In the genomic region with DNA sequence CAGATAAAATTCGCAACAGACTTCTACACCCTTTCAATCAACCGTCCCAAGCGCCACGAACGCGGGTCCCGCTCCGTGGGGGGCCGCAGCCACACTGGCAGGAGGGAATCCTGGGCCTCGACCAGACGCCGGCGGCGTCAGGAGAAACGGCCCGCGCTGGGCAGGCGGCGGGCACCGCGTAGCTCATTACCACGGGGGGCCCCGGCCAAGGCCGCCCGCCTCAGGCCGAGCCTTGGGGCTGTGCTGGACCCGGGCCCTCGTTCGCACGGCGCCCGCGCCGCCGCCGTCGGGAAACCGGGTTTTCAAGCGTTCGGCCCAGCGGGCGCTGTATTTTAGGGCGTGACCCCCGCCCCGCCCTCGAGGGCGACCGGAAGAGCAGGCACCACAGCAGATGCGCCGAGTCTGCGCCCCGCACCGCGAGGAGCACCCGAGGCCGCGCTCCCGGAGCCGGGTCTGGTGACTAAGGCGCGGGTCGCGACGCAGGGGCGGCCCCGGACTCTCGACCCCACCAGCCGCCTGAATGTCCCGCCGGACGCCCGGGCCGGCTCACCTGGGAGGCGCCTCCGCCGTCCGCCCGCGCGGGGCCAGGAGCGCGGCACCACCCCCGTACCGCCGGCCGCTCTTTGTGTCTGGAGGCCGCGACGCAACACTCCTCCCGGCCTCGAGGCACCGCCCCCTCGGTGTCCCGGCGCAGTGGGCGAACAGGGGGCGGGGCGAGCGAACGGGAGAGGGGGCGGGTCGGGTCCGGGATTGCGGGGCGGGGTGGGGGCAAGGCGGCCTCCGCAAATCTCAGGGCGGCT, we compare ENCODE assay signal across 1 cellular context.
A peak's percentile ranks its signal among the peaks of the same experiment; 100 is the strongest.
TF ChIP-seq lines count a peak whose summit lies in the region.

A gene (minus strand): TSS at position 627 of the 800 bp plus-strand sequence. CDS start 58,944 bp downstream, outside the sequence.

TF ChIP-seq in HepG2, 621 proteins besides CTCF, POLR2A, EP300 and RAD21 (continued from another document and continues in another):
- TF ChIP-seq, protein P1, sequence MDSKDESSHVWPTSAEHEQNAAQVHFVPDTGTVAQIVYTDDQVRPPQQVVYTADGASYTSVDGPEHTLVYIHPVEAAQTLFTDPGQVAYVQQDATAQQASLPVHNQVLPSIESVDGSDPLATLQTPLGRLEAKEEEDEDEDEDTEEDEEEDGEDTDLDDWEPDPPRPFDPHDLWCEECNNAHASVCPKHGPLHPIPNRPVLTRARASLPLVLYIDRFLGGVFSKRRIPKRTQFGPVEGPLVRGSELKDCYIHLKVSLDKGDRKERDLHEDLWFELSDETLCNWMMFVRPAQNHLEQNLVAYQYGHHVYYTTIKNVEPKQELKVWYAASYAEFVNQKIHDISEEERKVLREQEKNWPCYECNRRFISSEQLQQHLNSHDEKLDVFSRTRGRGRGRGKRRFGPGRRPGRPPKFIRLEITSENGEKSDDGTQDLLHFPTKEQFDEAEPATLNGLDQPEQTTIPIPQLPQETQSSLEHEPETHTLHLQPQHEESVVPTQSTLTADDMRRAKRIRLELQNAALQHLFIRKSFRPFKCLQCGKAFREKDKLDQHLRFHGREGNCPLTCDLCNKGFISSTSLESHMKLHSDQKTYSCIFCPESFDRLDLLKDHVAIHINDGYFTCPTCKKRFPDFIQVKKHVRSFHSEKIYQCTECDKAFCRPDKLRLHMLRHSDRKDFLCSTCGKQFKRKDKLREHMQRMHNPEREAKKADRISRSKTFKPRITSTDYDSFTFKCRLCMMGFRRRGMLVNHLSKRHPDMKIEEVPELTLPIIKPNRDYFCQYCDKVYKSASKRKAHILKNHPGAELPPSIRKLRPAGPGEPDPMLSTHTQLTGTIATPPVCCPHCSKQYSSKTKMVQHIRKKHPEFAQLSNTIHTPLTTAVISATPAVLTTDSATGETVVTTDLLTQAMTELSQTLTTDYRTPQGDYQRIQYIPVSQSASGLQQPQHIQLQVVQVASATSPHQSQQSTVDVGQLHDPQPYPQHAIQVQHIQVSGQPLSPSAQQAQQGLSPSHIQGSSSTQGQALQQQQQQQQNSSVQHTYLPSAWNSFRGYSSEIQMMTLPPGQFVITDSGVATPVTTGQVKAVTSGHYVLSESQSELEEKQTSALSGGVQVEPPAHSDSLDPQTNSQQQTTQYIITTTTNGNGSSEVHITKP (CRISPR knock-in tag; IDR thresholded peaks at IDR 0.05; ENCODE audit: low read depth), result 0 out of 2 replicates have a peak, but pooled peaks have one; percentile 4
- TF ChIP-seq AGO1 (IDR thresholded peaks at IDR 0.05; ENCODE audit: low read depth, low read length, poor library complexity, severe bottlenecking), result peak; percentile 71
- no peak for TF ChIP-seq ZC3H13 (CRISPR knock-in tag; IDR thresholded peaks at IDR 0.05)
- TF ChIP-seq ZNF274 (CRISPR knock-in tag; IDR thresholded peaks at IDR 0.05), result peak; percentile 84
- TF ChIP-seq, protein P2, sequence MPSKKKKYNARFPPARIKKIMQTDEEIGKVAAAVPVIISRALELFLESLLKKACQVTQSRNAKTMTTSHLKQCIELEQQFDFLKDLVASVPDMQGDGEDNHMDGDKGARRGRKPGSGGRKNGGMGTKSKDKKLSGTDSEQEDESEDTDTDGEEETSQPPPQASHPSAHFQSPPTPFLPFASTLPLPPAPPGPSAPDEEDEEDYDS (CRISPR knock-in tag; IDR thresholded peaks at IDR 0.05), result peak; percentile 78
- peak; percentile 22; the same call in 1 of the 2 replicates for TF ChIP-seq ZNF792 (CRISPR knock-in tag; IDR thresholded peaks at IDR 0.05)
- TF ChIP-seq ZNF577 (CRISPR knock-in tag; IDR thresholded peaks at IDR 0.05; ENCODE audit: borderline replicate concordance, low read depth), result no peak
- TF ChIP-seq ZNF121 (CRISPR knock-in tag; IDR thresholded peaks at IDR 0.05), result peak; percentile 79
- peak; percentile 94; the same call in 1 of the 2 replicates for TF ChIP-seq DMAP1 (CRISPR knock-in tag; IDR thresholded peaks at IDR 0.05)
- peak; percentile 67 for TF ChIP-seq SPEN (CRISPR knock-in tag; IDR thresholded peaks at IDR 0.05; ENCODE audit: low read depth)
- TF ChIP-seq SALL2 (CRISPR knock-in tag; IDR thresholded peaks at IDR 0.05), result peak; percentile 95
- peak; percentile 81; the same call in 1 of the 2 replicates for TF ChIP-seq MXD4 (CRISPR knock-in tag; IDR thresholded peaks at IDR 0.05)
- TF ChIP-seq, protein P3, sequence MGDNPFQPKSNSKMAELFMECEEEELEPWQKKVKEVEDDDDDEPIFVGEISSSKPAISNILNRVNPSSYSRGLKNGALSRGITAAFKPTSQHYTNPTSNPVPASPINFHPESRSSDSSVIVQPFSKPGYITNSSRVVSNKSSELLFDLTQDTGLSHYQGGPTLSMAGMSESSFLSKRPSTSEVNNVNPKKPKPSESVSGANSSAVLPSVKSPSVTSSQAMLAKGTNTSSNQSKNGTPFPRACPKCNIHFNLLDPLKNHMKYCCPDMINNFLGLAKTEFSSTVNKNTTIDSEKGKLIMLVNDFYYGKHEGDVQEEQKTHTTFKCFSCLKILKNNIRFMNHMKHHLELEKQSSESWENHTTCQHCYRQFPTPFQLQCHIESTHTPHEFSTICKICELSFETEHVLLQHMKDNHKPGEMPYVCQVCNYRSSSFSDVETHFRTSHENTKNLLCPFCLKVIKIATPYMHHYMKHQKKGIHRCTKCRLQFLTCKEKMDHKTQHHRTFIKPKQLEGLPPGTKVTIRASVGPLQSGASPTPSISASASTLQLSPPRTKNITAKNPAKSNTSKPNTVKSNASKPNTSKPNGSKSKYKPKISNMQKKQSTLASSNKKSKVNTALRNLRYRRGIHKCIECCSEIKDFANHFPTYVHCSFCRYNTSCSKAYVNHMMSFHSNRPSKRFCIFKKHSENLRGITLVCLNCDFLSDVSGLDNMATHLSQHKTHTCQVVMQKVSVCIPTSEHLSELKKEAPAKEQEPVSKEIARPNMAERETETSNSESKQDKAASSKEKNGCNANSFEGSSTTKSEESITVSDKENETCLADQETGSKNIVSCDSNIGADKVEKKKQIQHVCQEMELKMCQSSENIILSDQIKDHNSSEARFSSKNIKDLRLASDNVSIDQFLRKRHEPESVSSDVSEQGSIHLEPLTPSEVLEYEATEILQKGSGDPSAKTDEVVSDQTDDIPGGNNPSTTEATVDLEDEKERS (CRISPR knock-in tag; IDR thresholded peaks at IDR 0.05), result peak; percentile 40; the same call in 1 of the 2 replicates
- TF ChIP-seq, protein P4, sequence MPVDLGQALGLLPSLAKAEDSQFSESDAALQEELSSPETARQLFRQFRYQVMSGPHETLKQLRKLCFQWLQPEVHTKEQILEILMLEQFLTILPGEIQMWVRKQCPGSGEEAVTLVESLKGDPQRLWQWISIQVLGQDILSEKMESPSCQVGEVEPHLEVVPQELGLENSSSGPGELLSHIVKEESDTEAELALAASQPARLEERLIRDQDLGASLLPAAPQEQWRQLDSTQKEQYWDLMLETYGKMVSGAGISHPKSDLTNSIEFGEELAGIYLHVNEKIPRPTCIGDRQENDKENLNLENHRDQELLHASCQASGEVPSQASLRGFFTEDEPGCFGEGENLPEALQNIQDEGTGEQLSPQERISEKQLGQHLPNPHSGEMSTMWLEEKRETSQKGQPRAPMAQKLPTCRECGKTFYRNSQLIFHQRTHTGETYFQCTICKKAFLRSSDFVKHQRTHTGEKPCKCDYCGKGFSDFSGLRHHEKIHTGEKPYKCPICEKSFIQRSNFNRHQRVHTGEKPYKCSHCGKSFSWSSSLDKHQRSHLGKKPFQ (CRISPR knock-in tag; IDR thresholded peaks at IDR 0.05; ENCODE audit: insufficient replicate concordance), result no peak
- no peak for TF ChIP-seq SCMH1 (CRISPR knock-in tag; IDR thresholded peaks at IDR 0.05; ENCODE audit: borderline replicate concordance)
- TF ChIP-seq, protein P5, sequence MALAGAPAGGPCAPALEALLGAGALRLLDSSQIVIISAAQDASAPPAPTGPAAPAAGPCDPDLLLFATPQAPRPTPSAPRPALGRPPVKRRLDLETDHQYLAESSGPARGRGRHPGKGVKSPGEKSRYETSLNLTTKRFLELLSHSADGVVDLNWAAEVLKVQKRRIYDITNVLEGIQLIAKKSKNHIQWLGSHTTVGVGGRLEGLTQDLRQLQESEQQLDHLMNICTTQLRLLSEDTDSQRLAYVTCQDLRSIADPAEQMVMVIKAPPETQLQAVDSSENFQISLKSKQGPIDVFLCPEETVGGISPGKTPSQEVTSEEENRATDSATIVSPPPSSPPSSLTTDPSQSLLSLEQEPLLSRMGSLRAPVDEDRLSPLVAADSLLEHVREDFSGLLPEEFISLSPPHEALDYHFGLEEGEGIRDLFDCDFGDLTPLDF (CRISPR knock-in tag; IDR thresholded peaks at IDR 0.05), result peak; percentile 67; the same call in 1 of the 2 replicates
- TF ChIP-seq MIXL1 (CRISPR knock-in tag; IDR thresholded peaks at IDR 0.05), result 0 out of 2 replicates have a peak, but pooled peaks have one; percentile 5
- TF ChIP-seq SOX5 (CRISPR knock-in tag; IDR thresholded peaks at IDR 0.05; ENCODE audit: borderline replicate concordance), result peak; percentile 37; the same call in 1 of the 2 replicates
- TF ChIP-seq MAF1 (CRISPR knock-in tag; IDR thresholded peaks at IDR 0.05; ENCODE audit: borderline replicate concordance), result peak; percentile 54; the same call in 1 of the 2 replicates
- TF ChIP-seq, protein P6, sequence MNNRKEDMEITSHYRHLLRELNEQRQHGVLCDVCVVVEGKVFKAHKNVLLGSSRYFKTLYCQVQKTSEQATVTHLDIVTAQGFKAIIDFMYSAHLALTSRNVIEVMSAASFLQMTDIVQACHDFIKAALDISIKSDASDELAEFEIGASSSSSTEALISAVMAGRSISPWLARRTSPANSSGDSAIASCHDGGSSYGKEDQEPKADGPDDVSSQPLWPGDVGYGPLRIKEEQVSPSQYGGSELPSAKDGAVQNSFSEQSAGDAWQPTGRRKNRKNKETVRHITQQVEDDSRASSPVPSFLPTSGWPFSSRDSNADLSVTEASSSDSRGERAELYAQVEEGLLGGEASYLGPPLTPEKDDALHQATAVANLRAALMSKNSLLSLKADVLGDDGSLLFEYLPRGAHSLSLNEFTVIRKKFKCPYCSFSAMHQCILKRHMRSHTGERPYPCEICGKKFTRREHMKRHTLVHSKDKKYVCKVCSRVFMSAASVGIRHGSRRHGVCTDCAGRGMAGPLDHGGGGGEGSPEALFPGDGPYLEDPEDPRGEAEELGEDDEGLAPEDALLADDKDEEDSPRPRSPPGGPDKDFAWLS (CRISPR knock-in tag; IDR thresholded peaks at IDR 0.05; ENCODE audit: borderline replicate concordance), result peak; percentile 86; the same call in 1 of the 2 replicates
- no peak for TF ChIP-seq JDP2 (CRISPR knock-in tag; IDR thresholded peaks at IDR 0.05; ENCODE audit: borderline replicate concordance)
- peak; percentile 18; the same call in 1 of the 2 replicates for TF ChIP-seq ZNF180 (CRISPR knock-in tag; IDR thresholded peaks at IDR 0.05; ENCODE audit: borderline replicate concordance, low read depth)
- no peak for TF ChIP-seq ZNF326 (CRISPR knock-in tag; IDR thresholded peaks at IDR 0.05; ENCODE audit: borderline replicate concordance)
- TF ChIP-seq, protein P7, sequence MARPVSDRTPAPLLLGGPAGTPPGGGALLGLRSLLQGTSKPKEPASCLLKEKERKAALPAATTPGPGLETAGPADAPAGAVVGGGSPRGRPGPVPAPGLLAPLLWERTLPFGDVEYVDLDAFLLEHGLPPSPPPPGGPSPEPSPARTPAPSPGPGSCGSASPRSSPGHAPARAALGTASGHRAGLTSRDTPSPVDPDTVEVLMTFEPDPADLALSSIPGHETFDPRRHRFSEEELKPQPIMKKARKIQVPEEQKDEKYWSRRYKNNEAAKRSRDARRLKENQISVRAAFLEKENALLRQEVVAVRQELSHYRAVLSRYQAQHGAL (CRISPR knock-in tag; IDR thresholded peaks at IDR 0.05; ENCODE audit: not compliant biosample characterization), result no peak
- TF ChIP-seq RARG (CRISPR knock-in tag; IDR thresholded peaks at IDR 0.05; ENCODE audit: low read depth), result no peak
- peak; percentile 87; the same call in 1 of the 2 replicates for TF ChIP-seq NCOA1 (CRISPR knock-in tag; IDR thresholded peaks at IDR 0.05)
- TF ChIP-seq, protein P8, sequence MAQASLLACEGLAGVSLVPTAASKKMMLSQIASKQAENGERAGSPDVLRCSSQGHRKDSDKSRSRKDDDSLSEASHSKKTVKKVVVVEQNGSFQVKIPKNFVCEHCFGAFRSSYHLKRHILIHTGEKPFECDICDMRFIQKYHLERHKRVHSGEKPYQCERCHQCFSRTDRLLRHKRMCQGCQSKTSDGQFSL (CRISPR knock-in tag; IDR thresholded peaks at IDR 0.05), result peak; percentile 64; the same call in 1 of the 2 replicates
- TF ChIP-seq, protein P9, sequence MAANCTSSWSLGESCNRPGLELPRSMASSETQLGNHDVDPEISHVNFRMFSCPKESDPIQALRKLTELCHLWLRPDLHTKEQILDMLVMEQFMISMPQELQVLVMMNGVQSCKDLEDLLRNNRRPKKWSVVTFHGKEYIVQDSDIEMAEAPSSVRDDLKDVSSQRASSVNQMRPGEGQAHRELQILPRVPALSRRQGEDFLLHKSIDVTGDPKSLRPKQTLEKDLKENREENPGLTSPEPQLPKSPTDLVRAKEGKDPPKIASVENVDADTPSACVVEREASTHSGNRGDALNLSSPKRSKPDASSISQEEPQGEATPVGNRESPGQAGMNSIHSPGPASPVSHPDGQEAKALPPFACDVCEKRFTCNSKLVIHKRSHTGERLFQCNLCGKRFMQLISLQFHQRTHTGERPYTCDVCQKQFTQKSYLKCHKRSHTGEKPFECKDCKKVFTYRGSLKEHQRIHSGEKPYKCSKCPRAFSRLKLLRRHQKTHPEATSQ (CRISPR knock-in tag; IDR thresholded peaks at IDR 0.05; ENCODE audit: borderline replicate concordance), result peak; percentile 6; the same call in 1 of the 2 replicates
- TF ChIP-seq, protein P10, sequence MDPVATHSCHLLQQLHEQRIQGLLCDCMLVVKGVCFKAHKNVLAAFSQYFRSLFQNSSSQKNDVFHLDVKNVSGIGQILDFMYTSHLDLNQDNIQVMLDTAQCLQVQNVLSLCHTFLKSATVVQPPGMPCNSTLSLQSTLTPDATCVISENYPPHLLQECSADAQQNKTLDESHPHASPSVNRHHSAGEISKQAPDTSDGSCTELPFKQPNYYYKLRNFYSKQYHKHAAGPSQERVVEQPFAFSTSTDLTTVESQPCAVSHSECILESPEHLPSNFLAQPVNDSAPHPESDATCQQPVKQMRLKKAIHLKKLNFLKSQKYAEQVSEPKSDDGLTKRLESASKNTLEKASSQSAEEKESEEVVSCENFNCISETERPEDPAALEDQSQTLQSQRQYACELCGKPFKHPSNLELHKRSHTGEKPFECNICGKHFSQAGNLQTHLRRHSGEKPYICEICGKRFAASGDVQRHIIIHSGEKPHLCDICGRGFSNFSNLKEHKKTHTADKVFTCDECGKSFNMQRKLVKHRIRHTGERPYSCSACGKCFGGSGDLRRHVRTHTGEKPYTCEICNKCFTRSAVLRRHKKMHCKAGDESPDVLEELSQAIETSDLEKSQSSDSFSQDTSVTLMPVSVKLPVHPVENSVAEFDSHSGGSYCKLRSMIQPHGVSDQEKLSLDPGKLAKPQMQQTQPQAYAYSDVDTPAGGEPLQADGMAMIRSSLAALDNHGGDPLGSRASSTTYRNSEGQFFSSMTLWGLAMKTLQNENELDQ (CRISPR knock-in tag; IDR thresholded peaks at IDR 0.05; ENCODE audit: borderline replicate concordance), result no peak
- TF ChIP-seq ASH2L (IDR thresholded peaks at IDR 0.05; ENCODE audit: insufficient read length, low read depth, low read length), result peak; percentile 93
- no peak for TF ChIP-seq GATAD2A (CRISPR knock-in tag; IDR thresholded peaks at IDR 0.05)
- TF ChIP-seq ZNF781 (CRISPR knock-in tag; IDR thresholded peaks at IDR 0.05; ENCODE audit: borderline replicate concordance, not compliant biosample characterization), result peak; percentile 52
- peak; percentile 5; the same call in 1 of the 2 replicates for TF ChIP-seq STAG1 (CRISPR knock-in tag; IDR thresholded peaks at IDR 0.05)
- TF ChIP-seq HHEX (CRISPR knock-in tag; IDR thresholded peaks at IDR 0.05), result no peak
- no peak for TF ChIP-seq SP1 (IDR thresholded peaks at IDR 0.05)
- TF ChIP-seq SP1 (CRISPR knock-in tag; IDR thresholded peaks at IDR 0.05), result peak; percentile 72
- TF ChIP-seq DNMT1 (CRISPR knock-in tag; IDR thresholded peaks at IDR 0.05), result peak; percentile 87
- TF ChIP-seq ZNF652 (CRISPR knock-in tag; IDR thresholded peaks at IDR 0.05; ENCODE audit: borderline replicate concordance, low read depth), result no peak
